Comparison of ENCODE assay signal across 24 cellular contexts in genomic region chr11:74824285-74824982, GRCh38.
"Had no signal": no experiment of that assay in that cellular context is flagged by ENCODE, and none has a peak within 500 bp of the region (broad histone marks: within the 10 kb centered on the region; RNA-seq: fewer than 3 reads in every experiment).

No MANE protein-coding gene starts in this region.

- H3K4me1 ChIP-seq: prostate gland, uterus had no signal

- H3K4me3 ChIP-seq: left lung, lower lobe of right lung, pancreas, prostate gland, sigmoid colon, spleen, tibial nerve, uterus had no signal

- DNase-seq: hypothalamus; immature natural killer cell; kidney; left colon; left lung; lower lobe of right lung; mammary epithelial cell; mesenchymal stem cell; naive thymus-derived CD8-positive, alpha-beta T cell; nucleus accumbens; pancreas; posterior cingulate gyrus; retina; right cardiac atrium; sigmoid colon; small intestine; spleen; stimulated activated CD4-positive, alpha-beta T cell treated with anti-CD3 and anti-CD28 coated beads, Interleukin-4, amount 100 ng/mL, for 24 hours; stimulated activated naive CD4-positive, alpha-beta T cell; uterus had no signal

- H3K36me3 ChIP-seq: lower lobe of right lung, pancreas, prostate gland, uterus had no signal

- H3K27me3 ChIP-seq: left lung, pancreas, sigmoid colon, spleen, tibial nerve, uterus had no signal

- H3K27ac ChIP-seq: left lung, lower lobe of right lung, pancreas, prostate gland, sigmoid colon, spleen, tibial nerve, uterus had no signal

- H3K9me3 ChIP-seq: lower lobe of right lung, prostate gland had no signal

- FAIRE-seq: islet of Langerhans, kidney, pancreas, small intestine had no signal

- ATAC-seq: left colon; left lung; lower lobe of right lung; naive thymus-derived CD8-positive, alpha-beta T cell; pancreas; right cardiac atrium; stimulated activated effector memory CD8-positive, alpha-beta T cell treated with anti-CD3 and anti-CD28 coated beads, Interleukin-12 subunit alpha, Interleukin-12 subunit beta, amount 100 ng/mL, for 72 hours had no signal
